ENCODE assay signal across 6 cellular contexts in the genomic region with DNA sequence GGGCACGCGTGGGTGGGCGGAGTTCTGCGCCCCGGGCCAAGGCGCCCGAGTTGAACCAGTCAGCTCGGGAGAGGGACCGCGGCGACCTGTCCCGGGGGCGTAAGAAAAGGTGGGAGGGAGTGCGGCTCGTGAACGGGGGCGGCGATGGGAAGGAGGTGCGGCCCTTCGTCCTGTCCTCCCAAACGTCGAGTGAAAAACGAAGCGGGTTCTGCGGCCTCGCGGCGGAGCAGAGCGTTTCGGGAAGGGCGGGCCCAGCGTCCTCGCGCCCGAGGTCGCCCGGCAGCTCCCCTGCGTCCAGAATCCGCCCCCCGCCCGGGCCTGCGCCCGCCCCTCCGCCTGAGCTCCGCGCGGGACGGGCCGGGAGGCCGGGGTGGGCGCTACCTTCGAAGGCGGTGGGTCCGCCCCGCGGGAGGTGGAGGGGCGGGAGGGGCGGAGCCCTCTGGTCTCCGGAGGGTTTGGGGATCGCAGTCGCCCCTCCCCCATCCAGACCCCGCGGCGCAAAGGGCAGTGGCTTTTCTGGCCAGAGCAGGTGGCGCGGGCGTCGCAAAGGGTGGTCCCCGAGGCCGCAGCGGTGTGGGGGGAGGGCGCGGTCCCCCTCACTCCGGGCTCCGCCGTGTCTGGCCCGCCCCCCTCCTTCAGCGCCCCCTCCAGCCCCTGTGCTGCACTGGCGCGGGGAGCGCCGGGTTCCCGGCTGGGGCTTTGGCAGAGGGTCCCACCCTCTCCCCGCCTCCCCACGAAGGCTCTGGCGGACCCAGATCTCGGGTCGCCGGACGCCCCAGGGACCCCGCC. TPM values are rescaled to one million over a fixed set of nuclear protein-coding genes. Genes with fewer than 3 reads are reported as not detected.
DNase-seq lines count a peak whose midpoint lies in the region; TF ChIP-seq lines count a peak whose summit lies in the region.

No MANE protein-coding gene starts in this region.

- H4K20me1 ChIP-seq in H9 (ENCODE audit: control insufficient read depth, insufficient read depth, insufficient read length), result no peaks in the 10 kb centered on the region

- no peak overlapping the region for H4K91ac ChIP-seq in H9 (ENCODE audit: insufficient read length, low read depth, low read length)

- H3K9ac ChIP-seq in H9 (ENCODE audit: extremely low read depth, insufficient read length, low read length), result no peak overlapping the region

- no CpG with 5 or more reads among the region's 91 CpGs for WGBS in H9 (ENCODE audit: extremely low coverage, insufficient read length, low lambda C conversion rate)

- H2BK20ac ChIP-seq in H9 (ENCODE audit: low read depth, low read length, poor library complexity, severe bottlenecking), result no peak overlapping the region

- peak; percentile 53 for DNase-seq in H9
- peak; percentile 48 for DNase-seq in left ventricle myocardium inferior
- peak in 2 of 49 donors; percentile 43 to 67 for DNase-seq in substantia nigra (lab: John Stamatoyannopoulos, UW)
- DNase-seq in glomerular visceral epithelial cell (ENCODE audit: extremely low spot score), result no peak
- no peak for DNase-seq in hepatic stellate cell (ENCODE audit: low spot score)

- H2BK120ac ChIP-seq in H9 (ENCODE audit: low read depth, low read length, poor library complexity, severe bottlenecking), result no peak overlapping the region

- H2BK5ac ChIP-seq in H9 (ENCODE audit: insufficient read length, low read length), result no peak overlapping the region

- H3K79me2 ChIP-seq in H9 (ENCODE audit: insufficient read depth, low read length), result no peaks in the 10 kb centered on the region

- H4K5ac ChIP-seq in H9 (ENCODE audit: insufficient read length, low read depth, low read length), result no peak overlapping the region

- no peak overlapping the region; the same call in 1 of the 2 replicates for H3K14ac ChIP-seq in H9 (ENCODE audit: insufficient read depth, low read length)

- H2BK12ac ChIP-seq in H9 (ENCODE audit: insufficient read length, low read depth, low read length), result no peak overlapping the region

- intact Hi-C loops in left ventricle myocardium inferior (cut with micrococcal nuclease), result no loop called here

- H3K4me1 Mint-ChIP-seq in H9, result peaks cover 15 to 16% of the 10 kb centered on the region in 2 experiments

- no peak overlapping the region for H2AK5ac ChIP-seq in H9 (ENCODE audit: insufficient read length, low read length)

- no peak overlapping the region for H3K23ac ChIP-seq in H9 (ENCODE audit: insufficient read length, low read depth, low read length)

- H2AFZ ChIP-seq in H9 (ENCODE audit: low read length), result no peak overlapping the region

- H3K36me3 ChIP-seq in left ventricle myocardium inferior, result no peaks in the 10 kb centered on the region

- peak; percentile 35; the same call in 2 of the 3 replicates for TF ChIP-seq CTCF in H9 (conservative IDR thresholded peaks at IDR 0.05)
- no peak for TF ChIP-seq CTCF in WI38 (IDR thresholded peaks at IDR 0.05; ENCODE audit: low read depth, low read length)
- TF ChIP-seq CTCF in left ventricle myocardium inferior (IDR thresholded peaks at IDR 0.05; ENCODE audit: borderline replicate concordance), result no peak

- H3K27me3 Mint-ChIP-seq in H9 (ENCODE audit: low read depth), result peaks cover 5% of the 10 kb centered on the region

- H3K27ac ChIP-seq in H9 (ENCODE audit: insufficient read length, low read depth, low read length), result no peak overlapping the region
- H3K27ac ChIP-seq in left ventricle myocardium inferior (replicated peaks), result peak overlapping the region; percentile 63
- peak overlapping the region; percentile 38 for H3K27ac ChIP-seq in substantia nigra (ENCODE audit: low read depth, low read length, poor library complexity, severe bottlenecking)

- H3K9me3 ChIP-seq in H9 (ENCODE audit: control insufficient read depth, low read depth, low read length) (no peaks in the 10 kb centered on the region), left ventricle myocardium inferior (replicated peaks) (no peaks in the 10 kb centered on the region)

- no peaks in the 10 kb centered on the region; a peak in 2 of 7 replicates for H3K36me3 Mint-ChIP-seq in H9 (ENCODE audit: insufficient read depth in 1 of 3, low read depth in 3 of 3)

- no peak overlapping the region for H3K18ac ChIP-seq in H9 (ENCODE audit: insufficient read length, low read depth, low read length)

- no peak overlapping the region for H3K4ac ChIP-seq in H9 (ENCODE audit: low read depth, low read length)

- H3K56ac ChIP-seq in H9 (ENCODE audit: insufficient read length, low read depth, low read length), result no peak overlapping the region

- no peak overlapping the region for H2BK15ac ChIP-seq in H9 (ENCODE audit: low read depth, low read length)

- H3K23me2 ChIP-seq in H9 (ENCODE audit: insufficient read length, low read depth, low read length, poor library complexity, severe bottlenecking), result peaks cover 4% of the 10 kb centered on the region

- H3K27me3 ChIP-seq in H9 (ENCODE audit: insufficient read depth, low read length), result no peaks in the 10 kb centered on the region
- H3K27me3 ChIP-seq in left ventricle myocardium inferior (ENCODE audit: low read depth), result peaks cover 14% of the 10 kb centered on the region

- no peak overlapping the region for H3T11ph ChIP-seq in H9 (ENCODE audit: low read length)

- H3K4me3 Mint-ChIP-seq in H9, result peak overlapping the region; percentile 68 to 84

- no peaks in the 10 kb centered on the region for H3K4me1 ChIP-seq in H9 (ENCODE audit: insufficient read depth, low read length)
- H3K4me1 ChIP-seq in left ventricle myocardium inferior, result peaks cover 36% of the 10 kb centered on the region

- no peaks in the 10 kb centered on the region for H3K79me1 ChIP-seq in H9 (ENCODE audit: insufficient read depth, low read depth, low read length, poor library complexity, severe bottlenecking)

- no peak overlapping the region for H4K8ac ChIP-seq in H9 (replicated peaks; ENCODE audit: insufficient read length, low read depth, low read length)

- H3K27ac Mint-ChIP-seq in H9, result no peak overlapping the region

- H3K4me2 ChIP-seq in H9 (ENCODE audit: insufficient read depth, insufficient read length, low read length), result peak overlapping the region; percentile 16

- no peaks in the 10 kb centered on the region for H3K9me3 Mint-ChIP-seq in H9

- H3K4me3 ChIP-seq in WI38 (ENCODE audit: low read depth, low read length) (peak overlapping the region; percentile 47), left ventricle myocardium inferior (peak overlapping the region; percentile 70)

RNA-seq across cellular contexts. Expression of a gene that starts 0.8 kb away (rescaled TPM):
- total RNA-seq in H9 (2021), result 54.0 and 58.4 TPM in 2 replicates
- total RNA-seq in left ventricle myocardium inferior, result 4.6 TPM

RNA-seq across cellular contexts. Expression of a gene that starts 5.7 kb away (rescaled TPM):
- total RNA-seq in H9 (2021) (33.4 and 36.5 TPM in 2 replicates), left ventricle myocardium inferior (9.6 TPM)

RNA-seq across cellular contexts. Expression of a gene that starts 25.5 kb away (rescaled TPM):
- total RNA-seq in H9 (2021) (14.3 and 14.8 TPM in 2 replicates), left ventricle myocardium inferior (5.3 TPM)

RNA-seq across cellular contexts. Expression of a gene that starts 44.1 kb away (rescaled TPM):
- total RNA-seq in H9 (2021) (0.86 TPM in 1 of 2 replicates, not detected in the other), left ventricle myocardium inferior (0.27 TPM)

RNA-seq across cellular contexts. Expression of a gene that starts 55.4 kb away (rescaled TPM):
- 39.5 and 42.7 TPM in 2 replicates for total RNA-seq in H9 (2021)
- 37.1 TPM for total RNA-seq in left ventricle myocardium inferior

Comparison
In these comparisons a context has a peak if more than half of its experiments do, and no peak if none do; other contexts are left out.
1. DNase-seq: peak in H9 (single experiment) and left ventricle myocardium inferior (single experiment); none in glomerular visceral epithelial cell (single experiment) and hepatic stellate cell (single experiment).